17 cellular contexts compared by ENCODE assay signal in genomic region chr6:34600101-34600500, GRCh38. TPM values are rescaled to one million over a fixed set of nuclear protein-coding genes. Genes with fewer than 3 reads are reported as not detected.
DNase-seq lines count a peak whose midpoint lies in the region; ATAC-seq lines count a peak whose summit lies in the region.
"Had no signal": no experiment of that assay in that cellular context is flagged by ENCODE, and none has a peak within 500 bp of the region (broad histone marks: within the 10 kb centered on the region; RNA-seq: fewer than 3 reads in every experiment).

No MANE protein-coding gene starts in this region.

- no peak for DNase-seq in activated naive CD8-positive, alpha-beta T cell treated with anti-CD3 and anti-CD28 coated beads for 36 hours
- DNase-seq in cerebellar cortex (ENCODE audit: low spot score) (peak; percentile 65), left ventricle myocardium superior (peak; percentile 53), NCI-H82 treated with DMSO at 0.1 percent for 48 hours (lab: John Stamatoyannopoulos, UW; ENCODE audit: unreplicated experiment) (no peak), COLO668 (lab: John Stamatoyannopoulos, UW; ENCODE audit: unreplicated experiment) (no peak), inferior parietal cortex (ENCODE audit: extremely low spot score) (no peak)
- DNase-seq in stimulated activated effector memory CD8-positive, alpha-beta T cell treated with anti-CD3 and anti-CD28 coated beads, Interleukin-12 subunit alpha, Interleukin-12 subunit beta, amount 100 ng/mL, for 72 hours (ENCODE audit: low spot score in 2 of 2), result no peak
- DNase-seq: GF-D8, GOT3, NCI-H1436, NCI-H2029, NCI-H2171, NCI-H446 treated with DMSO at 0.1 percent for 48 hours, NCI-H748 treated with DMSO at 0.1 percent for 48 hours, PC-3 had no signal

- H3K27me3 Mint-ChIP-seq in activated naive CD8-positive, alpha-beta T cell, result no peaks in the 10 kb centered on the region
- no peaks in the 10 kb centered on the region for H3K27me3 Mint-ChIP-seq in activated naive CD8-positive, alpha-beta T cell treated with anti-CD3 and anti-CD28 coated beads for 36 hours

- no peak overlapping the region for H3K4me3 Mint-ChIP-seq in activated naive CD8-positive, alpha-beta T cell
- no peak overlapping the region for H3K4me3 Mint-ChIP-seq in activated naive CD8-positive, alpha-beta T cell treated with anti-CD3 and anti-CD28 coated beads for 36 hours
- no peak overlapping the region for H3K4me3 Mint-ChIP-seq in stimulated activated effector memory CD8-positive, alpha-beta T cell treated with anti-CD3 and anti-CD28 coated beads, Interleukin-12 subunit alpha, Interleukin-12 subunit beta, amount 100 ng/mL, for 72 hours

- peak; percentile 63 for ATAC-seq in left ventricle myocardium superior
- no peak for ATAC-seq in stimulated activated effector memory CD8-positive, alpha-beta T cell treated with anti-CD3 and anti-CD28 coated beads, Interleukin-12 subunit alpha, Interleukin-12 subunit beta, amount 100 ng/mL, for 72 hours
- ATAC-seq: PC-3 had no signal

- intact Hi-C loops in left ventricle myocardium superior (cut with micrococcal nuclease), result loop anchor here (10.0 kb wide), 1 partner anchor 145 kb away; no protein-coding TSS in a partner anchor

- H3K36me3 Mint-ChIP-seq in activated naive CD8-positive, alpha-beta T cell, result no peaks in the 10 kb centered on the region
- H3K36me3 Mint-ChIP-seq in activated naive CD8-positive, alpha-beta T cell treated with anti-CD3 and anti-CD28 coated beads for 36 hours, result peaks cover 3% of the 10 kb centered on the region
- H3K36me3 Mint-ChIP-seq in stimulated activated effector memory CD8-positive, alpha-beta T cell treated with anti-CD3 and anti-CD28 coated beads, Interleukin-12 subunit alpha, Interleukin-12 subunit beta, amount 100 ng/mL, for 72 hours, result peaks cover 17% of the 10 kb centered on the region

- H3K9me3 Mint-ChIP-seq in activated naive CD8-positive, alpha-beta T cell (ENCODE audit: low read depth), result no peaks in the 10 kb centered on the region
- no peaks in the 10 kb centered on the region for H3K9me3 Mint-ChIP-seq in activated naive CD8-positive, alpha-beta T cell treated with anti-CD3 and anti-CD28 coated beads for 36 hours
- H3K9me3 Mint-ChIP-seq in stimulated activated effector memory CD8-positive, alpha-beta T cell treated with anti-CD3 and anti-CD28 coated beads, Interleukin-12 subunit alpha, Interleukin-12 subunit beta, amount 100 ng/mL, for 72 hours, result no peaks in the 10 kb centered on the region

- peak overlapping the region; percentile 41 for H3K27ac Mint-ChIP-seq in activated naive CD8-positive, alpha-beta T cell
- H3K27ac Mint-ChIP-seq in activated naive CD8-positive, alpha-beta T cell treated with anti-CD3 and anti-CD28 coated beads for 36 hours, result no peak overlapping the region
- H3K27ac Mint-ChIP-seq in stimulated activated effector memory CD8-positive, alpha-beta T cell treated with anti-CD3 and anti-CD28 coated beads, Interleukin-12 subunit alpha, Interleukin-12 subunit beta, amount 100 ng/mL, for 72 hours, result peak overlapping the region; percentile 38

- peaks cover 42% of the 10 kb centered on the region for H3K4me1 Mint-ChIP-seq in activated naive CD8-positive, alpha-beta T cell (ENCODE audit: low read depth)
- H3K4me1 Mint-ChIP-seq in activated naive CD8-positive, alpha-beta T cell treated with anti-CD3 and anti-CD28 coated beads for 36 hours, result peaks cover 9% of the 10 kb centered on the region
- H3K4me1 Mint-ChIP-seq in stimulated activated effector memory CD8-positive, alpha-beta T cell treated with anti-CD3 and anti-CD28 coated beads, Interleukin-12 subunit alpha, Interleukin-12 subunit beta, amount 100 ng/mL, for 72 hours, result peaks cover 47% of the 10 kb centered on the region

RNA-seq across cellular contexts. Expression of gene SPDEF, which starts 44.0 kb away (rescaled TPM):
- total RNA-seq in activated naive CD8-positive, alpha-beta T cell treated with anti-CD3 and anti-CD28 coated beads for 36 hours, result not detected
- not detected for total RNA-seq in left ventricle myocardium superior
- total RNA-seq: M059J had no signal

Comparison
In these comparisons a context has a peak if more than half of its experiments do, and no peak if none do; other contexts are left out.
1. DNase-seq: peak in cerebellar cortex (single experiment) and left ventricle myocardium superior (single experiment); none in activated naive CD8-positive, alpha-beta T cell treated with anti-CD3 and anti-CD28 coated beads for 36 hours (single experiment), stimulated activated effector memory CD8-positive, alpha-beta T cell treated with anti-CD3 and anti-CD28 coated beads, Interleukin-12 subunit alpha, Interleukin-12 subunit beta, amount 100 ng/mL, for 72 hours (0 of 2), NCI-H82 treated with DMSO at 0.1 percent for 48 hours (single experiment), COLO668 (single experiment) and inferior parietal cortex (single experiment).